ENCODE assay signal across 15 cellular contexts in the genomic region with DNA sequence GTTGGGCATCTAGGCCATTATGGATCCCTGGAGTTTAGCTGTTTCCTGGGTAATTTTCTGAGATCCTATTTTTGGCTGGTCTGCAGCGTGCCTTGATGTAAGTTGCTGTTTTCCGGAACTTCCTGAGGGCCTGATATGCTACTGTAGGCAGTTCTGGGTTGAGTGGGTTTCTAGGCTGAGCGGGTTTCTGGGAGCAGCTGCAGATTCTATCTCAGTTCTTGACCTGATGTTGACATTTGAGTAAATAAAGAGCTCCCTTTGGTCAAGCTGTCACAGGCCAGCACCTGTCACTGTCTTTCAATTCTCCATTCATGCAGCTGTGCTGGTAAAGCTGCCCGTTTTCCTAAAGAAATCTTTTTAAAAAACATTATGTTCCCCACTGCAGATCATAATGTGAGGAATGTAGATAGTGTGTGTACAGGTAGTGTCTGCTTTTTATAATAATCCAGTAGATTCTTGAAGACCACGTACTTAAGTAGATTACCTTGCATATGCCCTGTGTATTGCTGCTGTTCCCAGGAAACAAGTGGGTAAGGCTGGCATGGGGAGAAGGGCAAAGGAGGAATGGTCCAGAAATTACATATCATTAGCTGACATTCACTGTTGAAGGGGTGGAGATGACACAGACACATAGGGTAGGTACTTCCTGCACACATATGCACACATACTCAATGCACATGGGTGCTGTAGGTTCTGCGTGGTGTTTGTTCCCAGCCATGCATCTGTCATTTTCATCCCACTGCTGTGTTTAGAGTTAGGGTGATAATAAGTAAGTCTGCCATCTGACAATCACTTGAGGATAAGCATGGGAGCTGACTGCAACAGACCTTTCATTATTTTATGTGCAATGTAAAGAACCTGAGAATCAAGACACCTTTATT. TPM values are rescaled to one million over a fixed set of nuclear protein-coding genes. Genes with fewer than 3 reads are reported as not detected.
A peak's percentile ranks its signal among the peaks of the same experiment; 100 is the strongest.
DNase-seq lines count a peak whose midpoint lies in the region; ATAC-seq and TF ChIP-seq lines count a peak whose summit lies in the region.
"Had no signal": no experiment of that assay in that cellular context is flagged by ENCODE, and none has a peak within 500 bp of the region (broad histone marks: within the 10 kb centered on the region; RNA-seq: fewer than 3 reads in every experiment).

No MANE protein-coding gene starts in this region.

- no peaks in the 10 kb centered on the region for H3K4me1 ChIP-seq in parathyroid adenoma

- H2AFZ ChIP-seq in parathyroid adenoma = peak overlapping the region; percentile 3

- no peaks in the 10 kb centered on the region for H3K9me3 ChIP-seq in parathyroid adenoma (ENCODE audit: control insufficient read depth, low read length)

- POLR2A ChIA-PET in activated CD4-positive, alpha-beta T cell treated with anti-CD3 and anti-CD28 coated beads for 36 hours (lab: Charles Lee) = interaction anchor here (0.6 to 3.3 kb wide), 10 partner anchors 8 to 394 kb away, joined by 3 to 17 read pairs (median 6); a partner anchor contains a TSS

- no peak overlapping the region for H3K4me3 ChIP-seq in parathyroid adenoma (ENCODE audit: low read depth, low read length)

- H3K9ac ChIP-seq in parathyroid adenoma = no peak overlapping the region

- H3K79me2 ChIP-seq in parathyroid adenoma = no peaks in the 10 kb centered on the region

- no peak overlapping the region for H3K27ac ChIP-seq in parathyroid adenoma

- H3K4me1 Mint-ChIP-seq in activated CD4-positive, alpha-beta T cell treated with anti-CD3 and anti-CD28 coated beads for 36 hours = peaks cover 93% of the 10 kb centered on the region

- TF ChIP-seq CTCF in parathyroid adenoma (IDR thresholded peaks at IDR 0.05) = no peak

- H3K36me3 Mint-ChIP-seq in activated CD4-positive, alpha-beta T cell treated with anti-CD3 and anti-CD28 coated beads for 36 hours (ENCODE audit: low read depth) = peaks cover 89% of the 10 kb centered on the region

- H3K36me3 ChIP-seq in parathyroid adenoma (ENCODE audit: control insufficient read depth, insufficient read depth, low read length) = no peaks in the 10 kb centered on the region

- H3K27me3 ChIP-seq in parathyroid adenoma (ENCODE audit: control insufficient read depth, insufficient read depth, low read length) = no peaks in the 10 kb centered on the region

- H3K27me3 Mint-ChIP-seq in activated CD4-positive, alpha-beta T cell treated with anti-CD3 and anti-CD28 coated beads for 36 hours = no peaks in the 10 kb centered on the region

- no peak for ATAC-seq in activated CD4-positive, alpha-beta T cell treated with anti-CD3 and anti-CD28 coated beads for 36 hours
- peak; percentile 44 for ATAC-seq in HG02798 (IDR thresholded peaks at IDR 0.05; ENCODE audit: poor library complexity, unreplicated experiment)
- ATAC-seq: left lobe of liver, Panc1 had no signal

- intact Hi-C loops in activated CD4-positive, alpha-beta T cell treated with anti-CD3 and anti-CD28 coated beads for 36 hours (cut with DNase I, micrococcal nuclease) = loop anchor here (2.0 to 10.0 kb wide), 9 partner anchors 16 to 1455 kb away; no protein-coding TSS in a partner anchor
- intact Hi-C loops in posterior cingulate gyrus (cut with DNase I) = no loop called here

- H3K27ac Mint-ChIP-seq in activated CD4-positive, alpha-beta T cell treated with anti-CD3 and anti-CD28 coated beads for 36 hours = peak overlapping the region; percentile 99

- no peak for DNase-seq in activated CD4-positive, alpha-beta T cell treated with anti-CD3 and anti-CD28 coated beads for 36 hours
- no peak for DNase-seq in activated CD4-positive, alpha-beta T cell treated with anti-CD3 and anti-CD28 coated beads, Interleukin-2, amount 50 U/mL, for 1 hour
- peak; percentile 17 for DNase-seq in UCSD-AML1 (lab: John Stamatoyannopoulos, UW; ENCODE audit: unreplicated experiment)
- no peak for DNase-seq in NCI-H345 treated with DMSO at 0.1 percent for 48 hours (lab: John Stamatoyannopoulos, UW; ENCODE audit: unreplicated experiment)
- DNase-seq in NCI-H2081 (lab: John Stamatoyannopoulos, UW) = no peak
- DNase-seq in posterior cingulate gyrus = no peak
- DNase-seq: activated CD8-positive, alpha-beta memory T cell treated with anti-CD3 and anti-CD28 coated beads, Interleukin-2, amount 50 U/mL, for 4 hours; KG1; NCI-H2171 had no signal

- CTCF ChIA-PET in activated CD4-positive, alpha-beta T cell treated with anti-CD3 and anti-CD28 coated beads for 36 hours (lab: Charles Lee) = interaction anchor here (0.6 to 7.0 kb wide), 17 partner anchors 9 to 291 kb away, joined by 3 to 72 read pairs (median 3); a partner anchor contains a TSS

- H3K9me3 Mint-ChIP-seq in activated CD4-positive, alpha-beta T cell treated with anti-CD3 and anti-CD28 coated beads for 36 hours (ENCODE audit: low read depth) = no peaks in the 10 kb centered on the region

- peak overlapping the region; percentile 44 for H3K4me3 Mint-ChIP-seq in activated CD4-positive, alpha-beta T cell treated with anti-CD3 and anti-CD28 coated beads for 36 hours

- no peak overlapping the region for H3K4me2 ChIP-seq in parathyroid adenoma (ENCODE audit: low read length)

RNA-seq across cellular contexts. Expression of a gene that starts 25.9 kb away (rescaled TPM):
- 100 to 1,000 TPM; 175 TPM for total RNA-seq in activated CD4-positive, alpha-beta T cell treated with anti-CD3 and anti-CD28 coated beads for 36 hours
- total RNA-seq: A673, bronchial epithelial cell had no signal
